Comparison of ENCODE assay signal across 22 cellular contexts in genomic region chr13:113851826-113852535, GRCh38. TPM values are rescaled to one million over a fixed set of nuclear protein-coding genes. Genes with fewer than 3 reads are reported as not detected.
DNase-seq lines count a peak whose midpoint lies in the region; ATAC-seq, FAIRE-seq and TF ChIP-seq lines count a peak whose summit lies in the region.
"Had no signal": no experiment of that assay in that cellular context is flagged by ENCODE, and none has a peak within 500 bp of the region (broad histone marks: within the 10 kb centered on the region; RNA-seq: fewer than 3 reads in every experiment).

No MANE protein-coding gene starts in this region.

- intact Hi-C loops in upper lobe of right lung (cut with DNase I), result no loop called here

- no peak for ATAC-seq in upper lobe of right lung

- peak overlapping the region in 3 of 4 donors; percentile 21 to 66 (median 37) for H3K27ac ChIP-seq in Peyer's patch
- H3K27ac ChIP-seq in suprapubic skin, result no peak overlapping the region
- H3K27ac ChIP-seq in upper lobe of right lung, result no peak overlapping the region
- H3K27ac ChIP-seq: thyroid gland had no signal

- TF ChIP-seq CTCF in Peyer's patch (IDR thresholded peaks at IDR 0.05) (no peak), suprapubic skin (IDR thresholded peaks at IDR 0.05) (no peak), upper lobe of right lung (IDR thresholded peaks at IDR 0.05) (no peak)

- H3K27me3 ChIP-seq in Peyer's patch, result no peaks in the 10 kb centered on the region
- no peaks in the 10 kb centered on the region for H3K27me3 ChIP-seq in suprapubic skin
- H3K27me3 ChIP-seq in upper lobe of right lung, result no peaks in the 10 kb centered on the region
- H3K27me3 ChIP-seq: dorsolateral prefrontal cortex, thyroid gland had no signal

- no peaks in the 10 kb centered on the region for H3K9me3 ChIP-seq in Peyer's patch
- H3K9me3 ChIP-seq in suprapubic skin, result no peaks in the 10 kb centered on the region
- H3K9me3 ChIP-seq in upper lobe of right lung, result no peaks in the 10 kb centered on the region
- H3K9me3 ChIP-seq: HAP-1, thyroid gland had no signal

- H3K4me3 ChIP-seq in Peyer's patch (no peak overlapping the region), suprapubic skin (no peak overlapping the region), upper lobe of right lung (no peak overlapping the region)
- H3K4me3 ChIP-seq: dorsolateral prefrontal cortex, HAP-1, thyroid gland had no signal

- 88% methylated on average over 16 of the region's 23 CpGs for WGBS in suprapubic skin

- no peak for TF ChIP-seq EP300 in suprapubic skin (IDR thresholded peaks at IDR 0.05)

- DNase-seq in activated CD4-positive, alpha-beta T cell treated with anti-CD3 and anti-CD28 coated beads for 1 hour, result peak; percentile 3
- no peak for DNase-seq in activated CD4-positive, alpha-beta T cell treated with anti-CD3 and anti-CD28 coated beads, Interleukin-2, amount 50 U/mL, for 1 hour
- DNase-seq in Peyer's patch, result no peak
- peak; percentile 32 for DNase-seq in islet precursor cell
- DNase-seq in suprapubic skin (ENCODE audit: low spot score in 2 of 2), result peak; percentile 17 to 45
- no peak for DNase-seq in upper lobe of right lung
- no peak for DNase-seq in RCC 7860 (ENCODE audit: low spot score)
- DNase-seq in HT-29 (ENCODE audit: low spot score), result no peak
- DNase-seq: activated naive CD4-positive, alpha-beta T cell; amygdala; erythroblast; naive B cell; NCI-H1417; NCI-H510A treated with DMSO at 0.1 percent for 48 hours; stimulated activated CD4-positive, alpha-beta T cell treated with anti-CD3 and anti-CD28 coated beads, Interleukin-1b, Interleukin-23, amount 100 ng/mL, for 48 hours; stimulated activated naive CD4-positive, alpha-beta T cell; T1000 had no signal

- no peak for FAIRE-seq in RCC 7860 (lab: Jason Lieb, UNC)
- FAIRE-seq: frontal cortex, keratinocyte had no signal

- TF ChIP-seq POLR2A in Peyer's patch (IDR thresholded peaks at IDR 0.05), result no peak
- no peak for TF ChIP-seq POLR2A in suprapubic skin (IDR thresholded peaks at IDR 0.05)

- H3K36me3 ChIP-seq in Peyer's patch, result peaks cover 0 to 5% (median 0%) of the 10 kb centered on the region in 3 donors
- peaks cover 2% of the 10 kb centered on the region for H3K36me3 ChIP-seq in suprapubic skin
- H3K36me3 ChIP-seq in upper lobe of right lung, result no peaks in the 10 kb centered on the region
- H3K36me3 ChIP-seq: HAP-1, thyroid gland had no signal

- peaks cover 7 to 81% (median 25%) of the 10 kb centered on the region in 4 donors for H3K4me1 ChIP-seq in Peyer's patch
- H3K4me1 ChIP-seq in suprapubic skin, result peaks cover 72% of the 10 kb centered on the region
- peaks cover 46% of the 10 kb centered on the region for H3K4me1 ChIP-seq in upper lobe of right lung
- H3K4me1 ChIP-seq: HAP-1 had no signal

RNA-seq across cellular contexts. Expression of gene GAS6, which starts 11.9 kb away (rescaled TPM):
- 100 to 1,000 TPM; 132 to 226 (median 154) TPM for total RNA-seq in Peyer's patch
- 100 to 1,000 TPM; 175 to 286 (median 224) TPM for total RNA-seq in suprapubic skin
- 197 TPM for total RNA-seq in upper lobe of right lung
- 1.3 and 1.4 TPM in 2 replicates for total RNA-seq in HT-29 (2014; rRNA removed; shearing (Covaris generic))

Comparison
In these comparisons a context has a peak if more than half of its experiments do, and no peak if none do; other contexts are left out.
1. DNase-seq: peak in activated CD4-positive, alpha-beta T cell treated with anti-CD3 and anti-CD28 coated beads for 1 hour (single experiment), islet precursor cell (single experiment) and suprapubic skin (2 of 2); none in activated CD4-positive, alpha-beta T cell treated with anti-CD3 and anti-CD28 coated beads, Interleukin-2, amount 50 U/mL, for 1 hour (single experiment), Peyer's patch (0 of 3), upper lobe of right lung (single experiment), RCC 7860 (single experiment) and HT-29 (single experiment).
2. H3K27ac ChIP-seq: peak in Peyer's patch (3 of 4); none in suprapubic skin (single experiment) and upper lobe of right lung (single experiment).
3. RNA of gene GAS6, which starts 11.9 kb away (total RNA-seq): 175 to 286 TPM in suprapubic skin, 197 TPM in upper lobe of right lung (single experiment) and 132 to 226 TPM in Peyer's patch; 1.3 to 1.4 TPM in HT-29; every median in the first group is over 10 times any median in the second.